8 cellular contexts compared by ENCODE assay signal in genomic region chr7:99499713-99500636, GRCh38. TPM values are rescaled to one million over a fixed set of nuclear protein-coding genes. Genes with fewer than 3 reads are reported as not detected.
DNase-seq lines count a peak whose midpoint lies in the region; ATAC-seq and TF ChIP-seq lines count a peak whose summit lies in the region.

ZNF394 (minus strand) TSS chr7:99500281; CDS start chr7:99500093, 188 bp downstream.

- no peaks in the 10 kb centered on the region for H3K9me3 Mint-ChIP-seq in IgD-negative memory B cell

- intact Hi-C loops in PC-9 (cut with micrococcal nuclease; ENCODE audit: unreplicated experiment) (loop anchor here (1.0 kb wide), 2 partner anchors 28 to 116 kb away; partner anchors contain the start of genes ZNF789 and ZSCAN25), mucosa of descending colon (cut with DNase I, micrococcal nuclease) (no loop called here)

- CTCF ChIA-PET in PC-9 (lab: Charles Lee) = interaction anchor here (0.7 to 1.0 kb wide), 2 partner anchors 27 to 116 kb away, joined by 3 to 4 read pairs; no protein-coding TSS in a partner anchor

- H3K27me3 Mint-ChIP-seq in IgD-negative memory B cell = no peaks in the 10 kb centered on the region

- POLR2A ChIA-PET in PC-9 (lab: Charles Lee; ENCODE audit: unreplicated experiment) = interaction anchor here (0.5 to 0.6 kb wide), 3 partner anchors 27 to 340 kb away, joined by 3 read pairs; no protein-coding TSS in a partner anchor

- H3K36me3 Mint-ChIP-seq in IgD-negative memory B cell = peaks cover 7% of the 10 kb centered on the region

- in situ Hi-C loops in Caki2 (cut with HindIII; ENCODE audit: low pct_unique_long_range_greater_than_20kb, low sequenced_read_pairs) = no loop called here

- H3K4me2 ChIP-seq in PC-9 = peak within 1 kb of the TSS; percentile 100

- ATAC-seq in GM21447 (IDR thresholded peaks at IDR 0.05; ENCODE audit: unreplicated experiment) = peak; percentile 44
- ATAC-seq in mucosa of descending colon = peak; percentile 73

- DNase-seq in Caki2 (ENCODE audit: low read depth) = peak; percentile 86
- DNase-seq in PC-9 = peak; percentile 80 to 88
- peak; percentile 86 for DNase-seq in activated T-cell treated with anti-CD3 and anti-CD28 coated beads, Interleukin-2, amount 50 U/mL, for 1 hour
- peak; percentile 53 for DNase-seq in epithelial cell of proximal tubule (ENCODE audit: low read depth)
- peak; percentile 92 to 95 (median 95) for DNase-seq in mucosa of descending colon
- peak; percentile 73 to 75 for DNase-seq in stimulated activated CD8-positive, alpha-beta memory T cell treated with anti-CD3 and anti-CD28 coated beads, Interleukin-4, amount 100 ng/mL, for 1 hour (ENCODE audit: low read depth in 2 of 2, low spot score in 1 of 2)

- H3F3A ChIP-seq in PC-9 (ENCODE audit: insufficient read depth, low read depth) = 0 out of 2 replicates have a peak, but pooled peaks cover 13% of the 10 kb centered on the region

- TF ChIP-seq CTCF in PC-9 (conservative IDR thresholded peaks at IDR 0.05) = no peak
- TF ChIP-seq CTCF in epithelial cell of proximal tubule (conservative IDR thresholded peaks at IDR 0.05; ENCODE audit: low read depth, low read length) = peak; percentile 13
- TF ChIP-seq CTCF in mucosa of descending colon (IDR thresholded peaks at IDR 0.05) = no peak

- H3K27me3 ChIP-seq in PC-9 (ENCODE audit: insufficient read depth, low read depth) = no peaks in the 10 kb centered on the region

- H3K4me3 ChIP-seq in PC-9 (peak within 1 kb of the TSS; percentile 76), epithelial cell of proximal tubule (ENCODE audit: low read depth, low read length) (peak within 1 kb of the TSS; percentile 100), mucosa of descending colon (peak within 1 kb of the TSS; percentile 88)

- peaks cover 55% of the 10 kb centered on the region for H3K79me2 ChIP-seq in PC-9 (ENCODE audit: low read depth)

- H3K4me1 ChIP-seq in PC-9 (replicated peaks; ENCODE audit: insufficient read depth) (peaks cover 19% of the 10 kb centered on the region), mucosa of descending colon (ENCODE audit: low read depth) (peaks cover 21% of the 10 kb centered on the region)

- peaks cover 4% of the 10 kb centered on the region; the same call in 1 of the 2 replicates for H3K9me3 ChIP-seq in PC-9 (ENCODE audit: insufficient read depth, low read depth)
- H3K9me3 ChIP-seq in mucosa of descending colon = peaks cover 7% of the 10 kb centered on the region

- H3K27ac ChIP-seq in PC-9 = peak within 1 kb of the TSS; percentile 57

- peaks cover 14% of the 10 kb centered on the region for H4K20me1 ChIP-seq in PC-9 (ENCODE audit: insufficient read depth)

- peak within 1 kb of the TSS; percentile 87 to 100 (median 94) for H3K27ac Mint-ChIP-seq in IgD-negative memory B cell

- H2AFZ ChIP-seq in PC-9 = peak within 1 kb of the TSS; percentile 96

- peaks cover 18 to 24% (median 20%) of the 10 kb centered on the region in 3 donors for H3K4me1 Mint-ChIP-seq in IgD-negative memory B cell

- BruUV-seq in PC-9 (replicated peaks; lab: Mats Ljungman, UMichigan) = TSS peak; percentile 62

- no peaks in the 10 kb centered on the region for H3K9me2 ChIP-seq in PC-9 (ENCODE audit: insufficient read depth)

- H3K36me3 ChIP-seq in PC-9 (ENCODE audit: low read depth) (peaks cover 9% of the 10 kb centered on the region), mucosa of descending colon (ENCODE audit: low read depth) (no peaks in the 10 kb centered on the region)

- peak within 1 kb of the TSS; percentile 94 to 100 (median 98) for H3K4me3 Mint-ChIP-seq in IgD-negative memory B cell

RNA-seq across cellular contexts. Expression of gene ZNF394, which starts in this region (rescaled TPM):
- total RNA-seq in Caki2 (2014; rRNA removed; shearing (Covaris generic); ENCODE audit: low replicate concordance) = 11.9 and 17.8 TPM in 2 replicates
- polyA plus RNA-seq in IgD-negative memory B cell = 53.3 TPM
- 21.1 and 34.1 TPM in 2 replicates for total RNA-seq in PC-9 (2021)
- total RNA-seq in epithelial cell of proximal tubule = 14.7 and 15.7 TPM in 2 replicates
- 10 to 100 TPM; 30.5 to 43.9 (median 36.5) TPM for total RNA-seq in mucosa of descending colon

Comparison
In these comparisons a context has a peak if more than half of its experiments do, and no peak if none do; other contexts are left out.
1. Peak in every context shown above with its lines: DNase-seq, ATAC-seq, H3K4me3 ChIP-seq and H3K27ac ChIP-seq.